In the genomic region with DNA sequence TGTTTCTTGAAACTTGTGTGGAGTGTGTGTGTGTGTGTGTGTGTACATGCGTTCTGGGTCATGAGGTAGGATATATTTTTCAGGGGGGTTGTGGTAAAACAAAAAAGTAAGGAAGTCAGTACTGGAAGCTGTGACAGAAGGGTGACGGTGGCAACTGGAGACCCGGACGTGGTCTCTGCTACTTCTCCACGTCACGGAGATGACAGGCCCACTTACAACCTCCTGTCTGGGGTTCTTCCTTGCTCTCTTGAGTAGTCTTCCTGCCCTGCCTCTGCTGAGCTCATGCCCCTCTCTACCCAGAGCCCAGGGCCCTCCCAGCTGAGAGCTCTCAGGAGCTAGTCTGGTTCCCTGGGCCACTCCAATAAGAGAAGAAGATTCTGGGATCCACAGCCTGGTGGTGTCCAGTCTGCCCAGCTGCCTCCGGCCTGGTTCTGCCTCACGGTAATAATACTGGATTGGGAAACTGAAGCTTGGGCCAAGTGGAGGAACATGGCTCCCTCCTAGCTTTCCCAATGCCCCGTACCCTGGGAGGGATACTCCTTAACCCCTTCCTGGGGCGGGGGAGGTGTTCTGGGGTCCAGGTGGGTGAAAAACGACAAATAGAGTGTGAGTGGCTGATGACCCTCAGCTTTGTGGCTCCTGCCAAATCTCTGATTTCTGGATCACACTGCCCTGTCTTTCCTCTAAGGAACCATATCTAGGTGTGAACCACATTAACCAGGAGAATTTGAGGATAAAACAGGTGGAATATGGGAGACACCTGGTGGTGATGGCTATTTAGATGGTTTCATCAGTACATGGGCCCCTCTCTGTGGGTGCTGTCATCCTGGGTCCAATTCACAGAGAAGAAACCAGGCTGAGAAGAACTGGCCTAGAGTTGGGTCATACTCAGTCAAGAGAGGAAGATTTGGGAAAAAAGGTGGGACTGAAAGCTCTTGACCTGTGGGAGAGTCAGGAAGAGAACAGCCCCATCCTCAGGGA, we compare ENCODE assay signal across 1 cellular context.
TF ChIP-seq lines count a peak whose summit lies in the region.

No MANE protein-coding gene starts in this region.

TF ChIP-seq in HCT116, 20 proteins besides CTCF, POLR2A, EP300 and RAD21:
- TF ChIP-seq TCF7L2 (IDR thresholded peaks at IDR 0.05; ENCODE audit: borderline replicate concordance, extremely low read depth, insufficient read depth, insufficient read length) (no peak), EZH2 (IDR thresholded peaks at IDR 0.05) (no peak), REST (IDR thresholded peaks at IDR 0.05; ENCODE audit: low read depth) (no peak), MAX (IDR thresholded peaks at IDR 0.05) (no peak), CBX3 (IDR thresholded peaks at IDR 0.05; ENCODE audit: low read depth) (no peak), FOSL1 (IDR thresholded peaks at IDR 0.05; ENCODE audit: low read depth) (no peak), ELF1 (IDR thresholded peaks at IDR 0.05; ENCODE audit: borderline replicate concordance, low read depth) (no peak), EGR1 (IDR thresholded peaks at IDR 0.05; ENCODE audit: low read depth) (no peak), SRF (IDR thresholded peaks at IDR 0.05; ENCODE audit: low read depth) (no peak), POLR2AphosphoS5 (IDR thresholded peaks at IDR 0.05; ENCODE audit: low read depth, low read length) (no peak), CEBPB (IDR thresholded peaks at IDR 0.05; ENCODE audit: low read depth) (no peak), ZFX (IDR thresholded peaks at IDR 0.05) (no peak), SP1 (IDR thresholded peaks at IDR 0.05; ENCODE audit: low read depth) (no peak), YY1 (IDR thresholded peaks at IDR 0.05; ENCODE audit: extremely low read depth, insufficient replicate concordance, low read depth, low read length) (no peak), ZNF274 (IDR thresholded peaks at IDR 0.05; ENCODE audit: low read depth, low read length) (no peak), SIN3A (IDR thresholded peaks at IDR 0.05; ENCODE audit: low read depth) (no peak), JUND (IDR thresholded peaks at IDR 0.05) (no peak)
- TF ChIP-seq, protein P1, sequence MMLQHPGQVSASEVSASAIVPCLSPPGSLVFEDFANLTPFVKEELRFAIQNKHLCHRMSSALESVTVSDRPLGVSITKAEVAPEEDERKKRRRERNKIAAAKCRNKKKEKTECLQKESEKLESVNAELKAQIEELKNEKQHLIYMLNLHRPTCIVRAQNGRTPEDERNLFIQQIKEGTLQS (IDR thresholded peaks at IDR 0.05), result no peak
- TF ChIP-seq, protein P2, sequence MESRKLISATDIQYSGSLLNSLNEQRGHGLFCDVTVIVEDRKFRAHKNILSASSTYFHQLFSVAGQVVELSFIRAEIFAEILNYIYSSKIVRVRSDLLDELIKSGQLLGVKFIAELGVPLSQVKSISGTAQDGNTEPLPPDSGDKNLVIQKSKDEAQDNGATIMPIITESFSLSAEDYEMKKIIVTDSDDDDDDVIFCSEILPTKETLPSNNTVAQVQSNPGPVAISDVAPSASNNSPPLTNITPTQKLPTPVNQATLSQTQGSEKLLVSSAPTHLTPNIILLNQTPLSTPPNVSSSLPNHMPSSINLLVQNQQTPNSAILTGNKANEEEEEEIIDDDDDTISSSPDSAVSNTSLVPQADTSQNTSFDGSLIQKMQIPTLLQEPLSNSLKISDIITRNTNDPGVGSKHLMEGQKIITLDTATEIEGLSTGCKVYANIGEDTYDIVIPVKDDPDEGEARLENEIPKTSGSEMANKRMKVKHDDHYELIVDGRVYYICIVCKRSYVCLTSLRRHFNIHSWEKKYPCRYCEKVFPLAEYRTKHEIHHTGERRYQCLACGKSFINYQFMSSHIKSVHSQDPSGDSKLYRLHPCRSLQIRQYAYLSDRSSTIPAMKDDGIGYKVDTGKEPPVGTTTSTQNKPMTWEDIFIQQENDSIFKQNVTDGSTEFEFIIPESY (IDR thresholded peaks at IDR 0.05; ENCODE audit: extremely low read depth, insufficient replicate concordance, low read length), result no peak
